In the genomic region with DNA sequence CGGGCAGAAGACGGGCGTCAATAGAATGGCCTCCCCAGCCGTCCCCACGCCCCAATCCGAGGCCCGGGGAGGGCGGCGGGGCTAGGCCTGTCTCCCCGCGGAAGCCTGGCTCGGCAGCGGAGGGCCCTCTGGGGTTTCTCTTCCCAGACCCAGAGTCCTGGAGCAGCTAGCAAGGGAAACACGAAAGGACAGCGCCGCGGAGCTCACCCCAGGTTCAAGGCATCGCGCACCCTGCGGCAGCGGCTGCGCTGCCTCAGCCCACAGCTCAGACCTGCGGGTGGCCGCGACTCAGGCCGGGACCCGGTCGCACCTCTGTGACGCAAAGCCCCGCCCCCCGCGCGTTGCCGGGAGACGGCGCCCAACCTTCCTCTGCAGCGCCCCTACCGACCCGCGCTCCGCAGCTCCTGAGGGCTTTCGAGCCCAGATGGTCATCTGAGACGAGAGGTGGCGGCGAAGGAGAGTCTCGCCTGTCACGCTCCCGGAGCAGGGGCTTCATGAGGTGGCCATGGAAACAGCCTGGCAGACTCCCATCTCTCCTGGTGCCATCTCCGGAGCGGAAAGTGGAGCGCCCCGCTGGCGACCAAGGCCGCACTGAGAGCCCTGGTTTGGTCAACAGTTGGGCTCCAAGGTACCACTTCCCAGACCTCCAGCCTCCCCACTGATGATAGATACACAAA, we compare ENCODE assay signal across 8 cellular contexts. TPM values are rescaled to one million over a fixed set of nuclear protein-coding genes. Genes with fewer than 3 reads are reported as not detected.
DNase-seq lines count a peak whose midpoint lies in the region; ATAC-seq, FAIRE-seq and TF ChIP-seq lines count a peak whose summit lies in the region.

A gene with protein sequence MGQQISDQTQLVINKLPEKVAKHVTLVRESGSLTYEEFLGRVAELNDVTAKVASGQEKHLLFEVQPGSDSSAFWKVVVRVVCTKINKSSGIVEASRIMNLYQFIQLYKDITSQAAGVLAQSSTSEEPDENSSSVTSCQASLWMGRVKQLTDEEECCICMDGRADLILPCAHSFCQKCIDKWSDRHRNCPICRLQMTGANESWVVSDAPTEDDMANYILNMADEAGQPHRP (minus strand): TSS at position 273 of the 677 bp plus-strand sequence. CDS start 7,029 bp downstream, outside the sequence.

- DNase-seq in GM19240 (ENCODE audit: insufficient read length, low spot score) (peak; percentile 94), NCI-H524 treated with DMSO at 0.1 percent for 48 hours (lab: John Stamatoyannopoulos, UW) (peak; percentile 66), HepG2 (ENCODE audit: low spot score) (peak; percentile 81)
- peak; percentile 93 for DNase-seq in activated CD4-positive, alpha-beta T cell treated with anti-CD3 and anti-CD28 coated beads, Interleukin-2, amount 50 U/mL, for 24 hours (ENCODE audit: low read depth in 1 of 2, low spot score in 1 of 2)
- DNase-seq in stimulated activated CD4-positive, alpha-beta T cell treated with anti-CD3 and anti-CD28 coated beads, Interleukin-4, amount 100 ng/mL, for 24 hours = peak; percentile 96

- no peaks in the 10 kb centered on the region for H4K20me1 ChIP-seq in BLaER1 treated with 17β-estradiol and CSF1 and Interleukin-3, amounts not matched to agents 10 nM and 100 nM
- no peaks in the 10 kb centered on the region for H4K20me1 ChIP-seq in HepG2 (ENCODE audit: insufficient read depth, low read length)

- H3K27ac Mint-ChIP-seq in dendritic cell treated with granulocyte-macrophage colony-stimulating factor and Interleukin-4, amounts not matched to agents 40 ng/mL and 50 ng/mL, for 4 days = peak within 1 kb of the TSS; percentile 88

- no peaks in the 10 kb centered on the region for H3K79me2 ChIP-seq in HepG2 (ENCODE audit: insufficient read depth, low read length)

- POLR2A ChIA-PET in HepG2 (lab: Yijun Ruan, JAX) = interaction anchor here (0.9 to 1.5 kb wide), 7 partner anchors 9 to 317 kb away, joined by 3 to 8 read pairs (median 4); partner anchors contain the start of genes CTR9, EIF4G2, LYVE1 and ZBED5

- peak; percentile 94 to 98 for TF ChIP-seq POLR2A in HepG2 (IDR thresholded peaks at IDR 0.05; ENCODE audit: insufficient read depth in 1 of 2, low read depth in 2 of 2, low read length in 2 of 2)

- TF ChIP-seq CTCF in HepG2 (CRISPR knock-in tag; IDR thresholded peaks at IDR 0.05) = peak; percentile 96

- peaks cover 8% of the 10 kb centered on the region for H3K9me3 Mint-ChIP-seq in dendritic cell treated with granulocyte-macrophage colony-stimulating factor and Interleukin-4, amounts not matched to agents 40 ng/mL and 50 ng/mL, for 4 days

- H3K9ac ChIP-seq in BLaER1 treated with 17β-estradiol and CSF1 and Interleukin-3, amounts not matched to agents 10 nM and 100 nM = peak within 1 kb of the TSS; percentile 86 to 95 (median 91)
- H3K9ac ChIP-seq in HepG2 (ENCODE audit: insufficient read depth, low read depth, low read length) = peak within 1 kb of the TSS; percentile 89

- H3K27me3 Mint-ChIP-seq in dendritic cell treated with granulocyte-macrophage colony-stimulating factor and Interleukin-4, amounts not matched to agents 40 ng/mL and 50 ng/mL, for 4 days = no peaks in the 10 kb centered on the region

- H3K27ac ChIP-seq in BLaER1 treated with 17β-estradiol and CSF1 and Interleukin-3, amounts not matched to agents 10 nM and 100 nM = peak within 1 kb of the TSS; percentile 73 to 91 (median 86)
- H3K27ac ChIP-seq in HepG2 (ENCODE audit: extremely low read length, insufficient read depth, low read length) = peak within 1 kb of the TSS; percentile 85

- no TSS peak for BruUV-seq in HepG2 (replicated peaks; lab: Mats Ljungman, UMichigan)

- H3K4me3 ChIP-seq in BLaER1 treated with 17β-estradiol and CSF1 and Interleukin-3, amounts not matched to agents 10 nM and 100 nM = peak within 1 kb of the TSS; percentile 74 to 93 (median 86)
- H3K4me3 ChIP-seq in HepG2 (replicated peaks in 1 of 3; ENCODE audit: insufficient read depth in 1 of 3, low read depth in 2 of 3, low read length in 3 of 3) = peak within 1 kb of the TSS; percentile 83 to 93 (median 92)

- H3K27me3 ChIP-seq in BLaER1 treated with 17β-estradiol and CSF1 and Interleukin-3, amounts not matched to agents 10 nM and 100 nM = no peaks in the 10 kb centered on the region
- H3K27me3 ChIP-seq in HepG2 (ENCODE audit: control insufficient read depth in 1 of 2, insufficient read depth in 2 of 2, low read length in 2 of 2) = no peaks in the 10 kb centered on the region; a peak in 1 of 5 replicates

- intact Hi-C loops in dendritic cell treated with granulocyte-macrophage colony-stimulating factor and Interleukin-4, amounts not matched to agents 40 ng/mL and 50 ng/mL, for 4 days (cut with micrococcal nuclease) = no loop called here
- intact Hi-C loops in HepG2 (cut with micrococcal nuclease; ENCODE audit: unreplicated experiment) = no loop called here

- peak within 1 kb of the TSS; percentile 82 to 94 (median 90) for H3K4me2 ChIP-seq in BLaER1 treated with 17β-estradiol and CSF1 and Interleukin-3, amounts not matched to agents 10 nM and 100 nM
- H3K4me2 ChIP-seq in HepG2 (ENCODE audit: low read depth, low read length) = peak within 1 kb of the TSS; percentile 92

- ATAC-seq in HG03460 (IDR thresholded peaks at IDR 0.05; ENCODE audit: unreplicated experiment) = peak; percentile 98
- ATAC-seq in HepG2 = peak; percentile 97

- peak within 1 kb of the TSS; percentile 66 for H2AFZ ChIP-seq in HepG2 (ENCODE audit: low read length)

- peaks cover 0 to 10% (median 0%) of the 10 kb centered on the region in 11 experiments; a peak in 4 of 22 replicates for H3K36me3 ChIP-seq in BLaER1 treated with 17β-estradiol and CSF1 and Interleukin-3, amounts not matched to agents 10 nM and 100 nM
- H3K36me3 ChIP-seq in HepG2 (replicated peaks in 1 of 2; ENCODE audit: control insufficient read depth in 1 of 2, insufficient read depth in 2 of 2, low read length in 2 of 2) = no peaks in the 10 kb centered on the region

- in situ Hi-C loops in HepG2 (cut with HindIII; ENCODE audit: extremely low pct_ligation_motif_present, low pct_unique_long_range_greater_than_20kb) = no loop called here

- H3K4me1 ChIP-seq in BLaER1 treated with 17β-estradiol and CSF1 and Interleukin-3, amounts not matched to agents 10 nM and 100 nM = peaks cover 15 to 51% (median 23%) of the 10 kb centered on the region in 10 experiments
- peaks cover 18% of the 10 kb centered on the region for H3K4me1 ChIP-seq in HepG2 (ENCODE audit: insufficient read depth, low read length)

- peak; percentile 54; the same call in 1 of the 2 replicates for TF ChIP-seq RAD21 in HepG2 (CRISPR knock-in tag; IDR thresholded peaks at IDR 0.05)

- FAIRE-seq in HepG2 (lab: Jason Lieb, UNC) = peak; percentile 59

- H3K9me3 ChIP-seq in BLaER1 treated with 17β-estradiol and CSF1 and Interleukin-3, amounts not matched to agents 10 nM and 100 nM (replicated peaks in 1 of 11) = peaks cover 22 to 32% (median 26%) of the 10 kb centered on the region in 11 experiments
- H3K9me3 ChIP-seq in HepG2 (ENCODE audit: low read length) = no peaks in the 10 kb centered on the region

- peaks cover 18% of the 10 kb centered on the region for H3K4me1 Mint-ChIP-seq in dendritic cell treated with granulocyte-macrophage colony-stimulating factor and Interleukin-4, amounts not matched to agents 40 ng/mL and 50 ng/mL, for 4 days (ENCODE audit: low read depth)

- no peaks in the 10 kb centered on the region for H3K36me3 Mint-ChIP-seq in dendritic cell treated with granulocyte-macrophage colony-stimulating factor and Interleukin-4, amounts not matched to agents 40 ng/mL and 50 ng/mL, for 4 days (ENCODE audit: low read depth)

- peak within 1 kb of the TSS; percentile 81 for H3K4me3 Mint-ChIP-seq in dendritic cell treated with granulocyte-macrophage colony-stimulating factor and Interleukin-4, amounts not matched to agents 40 ng/mL and 50 ng/mL, for 4 days

- no peak for TF ChIP-seq EP300 in HepG2 (IDR thresholded peaks at IDR 0.05; ENCODE audit: low read depth in 2 of 2, low read length in 2 of 2)
- TF ChIP-seq EP300 in HepG2 (CRISPR knock-in tag; IDR thresholded peaks at IDR 0.05; ENCODE audit: borderline replicate concordance) = no peak

- CTCF ChIA-PET in HepG2 (lab: Yijun Ruan, JAX; ENCODE audit: low intra/inter-chr PET ratio, low total read pairs) = no interaction called here

- WGBS in HepG2 (ENCODE audit: low lambda C conversion rate) = 0% methylated on average over 12 of the region's 54 CpGs

TF ChIP-seq in HepG2, 621 proteins besides CTCF, POLR2A, EP300 and RAD21 (continues in another document):
- TF ChIP-seq HMG20B (CRISPR knock-in tag; conservative IDR thresholded peaks at IDR 0.05) = no peak
- peak; percentile 87 for TF ChIP-seq TAF1 (CRISPR knock-in tag; IDR thresholded peaks at IDR 0.05)
- TF ChIP-seq PTBP1 (IDR thresholded peaks at IDR 0.05; ENCODE audit: low read depth, low read length, poor library complexity, severe bottlenecking) = no peak
- TF ChIP-seq MIER2 (CRISPR knock-in tag; IDR thresholded peaks at IDR 0.05) = no peak; the same call in 1 of the 2 replicates
- no peak; the same call in 1 of the 2 replicates for TF ChIP-seq BCL6 (CRISPR knock-in tag; IDR thresholded peaks at IDR 0.05)
- TF ChIP-seq TGIF2 (CRISPR knock-in tag; IDR thresholded peaks at IDR 0.05) = 0 out of 2 replicates have a peak, but pooled peaks have one; percentile 33
- no peak for TF ChIP-seq ZNF674 (CRISPR knock-in tag; IDR thresholded peaks at IDR 0.05; ENCODE audit: low read depth)

RNA-seq across cellular contexts. Expression of the gene that starts here (rescaled TPM):
- total RNA-seq in HepG2 (2016; rRNA removed; fragmentation: Illumina TruSeq; extraction: Trizol) = 22.4 and 34.8 TPM in 2 replicates
- total RNA-seq in HepG2 (2016; cell fraction: cytosol; rRNA removed; fragmentation: Illumina TruSeq; extraction: Trizol; ENCODE audit: low read depth) = 16.5 and 19.0 TPM in 2 replicates
- total RNA-seq in HepG2 (2016; cell fraction: insoluble cytoplasmic fraction; rRNA removed; fragmentation: Illumina TruSeq; extraction: Trizol) = 22.0 and 33.1 TPM in 2 replicates
- total RNA-seq in HepG2 (2016; cell fraction: membrane; rRNA removed; fragmentation: Illumina TruSeq; extraction: Trizol) = 47.5 and 47.9 TPM in 2 replicates
- 10.6 and 10.7 TPM in 2 replicates for total RNA-seq in HepG2 (2016; cell fraction: nucleus; rRNA removed; fragmentation: Illumina TruSeq; extraction: Trizol)
- polyA plus RNA-seq in HepG2 (2011; rRNA removed) = 6.8 and 9.3 TPM in 2 replicates
- 4.2 and 7.1 TPM in 2 replicates for polyA plus RNA-seq in HepG2 (2011; cell fraction: cytosol; rRNA removed)
- polyA plus RNA-seq in HepG2 (2011; cell fraction: nucleus; rRNA removed) = 1.7 and 2.8 TPM in 2 replicates
- 10.1 and 16.8 TPM in 2 replicates for polyA plus RNA-seq in HepG2 (2012)
- polyA plus RNA-seq in HepG2 (2016; cell fraction: cytosol; fragmentation: Illumina TruSeq; extraction: Trizol; ENCODE audit: low read depth) = 38.7 and 47.4 TPM in 2 replicates
- 24.7 and 25.7 TPM in 2 replicates for polyA plus RNA-seq in HepG2 (2016; cell fraction: insoluble cytoplasmic fraction; fragmentation: Illumina TruSeq; extraction: Trizol; ENCODE audit: low read depth)
- 33.5 and 35.6 TPM in 2 replicates for polyA plus RNA-seq in HepG2 (2016; cell fraction: membrane; fragmentation: Illumina TruSeq; extraction: Trizol; ENCODE audit: low read depth)
- 10.8 and 13.8 TPM in 2 replicates for polyA plus RNA-seq in HepG2 (2016; cell fraction: nucleus; fragmentation: Illumina TruSeq; extraction: Trizol; ENCODE audit: insufficient read depth, low read depth)
- 2.3 and 3.6 TPM in 2 replicates for polyA minus RNA-seq in HepG2 (2011; rRNA and poly(A)+ RNA removed; ENCODE audit: low replicate concordance)
- polyA minus RNA-seq in HepG2 (2011; cell fraction: cytosol; rRNA and poly(A)+ RNA removed) = 5.2 and 5.4 TPM in 2 replicates
- 10.7 and 12.4 TPM in 2 replicates for polyA minus RNA-seq in HepG2 (2011; cell fraction: nucleus; rRNA and poly(A)+ RNA removed)

Comparison
In these comparisons a context has a peak if more than half of its experiments do, and no peak if none do; other contexts are left out.
1. Peak in every context shown above with its lines: DNase-seq, ATAC-seq, H3K4me3 ChIP-seq and H3K27ac ChIP-seq.